Comparison of ENCODE assay signal across 1 cellular context in genomic region chr2:58918138-58918537, GRCh38.
TF ChIP-seq lines count a peak whose summit lies in the region.

No MANE protein-coding gene starts in this region.

TF ChIP-seq in WTC11, 78 proteins besides CTCF, POLR2A, EP300 and RAD21:
- no peak for TF ChIP-seq USF1 (CRISPR knock-in tag; IDR thresholded peaks at IDR 0.05)
